ENCODE assay signal across 1 cellular context in the genomic region with DNA sequence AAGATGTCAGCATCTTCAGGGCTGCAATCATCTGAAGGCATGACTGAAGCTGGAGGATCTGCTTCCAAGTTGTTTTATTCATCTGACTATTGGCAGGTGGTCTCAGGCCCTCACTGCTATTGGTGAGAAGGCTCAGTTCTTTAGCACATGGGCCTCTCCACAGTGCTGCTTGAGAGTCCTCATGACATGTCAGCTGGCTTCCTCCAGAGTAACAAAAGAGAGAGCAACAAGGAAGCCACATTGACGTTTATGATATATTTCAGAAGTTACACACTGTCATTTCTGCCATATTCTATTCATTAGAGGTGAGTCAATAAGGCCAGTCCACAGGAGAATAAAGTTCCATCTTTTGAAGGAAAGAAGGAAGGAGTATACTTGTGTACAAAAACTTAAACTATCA.
TF ChIP-seq lines count a peak whose summit lies in the region.

No MANE protein-coding gene starts in this region.

TF ChIP-seq in GM12878, 131 proteins besides CTCF, POLR2A, EP300 and RAD21:
- TF ChIP-seq ASH2L (IDR thresholded peaks at IDR 0.05; ENCODE audit: borderline replicate concordance, low read depth) (no peak), SREBF1 (IDR thresholded peaks at IDR 0.05; ENCODE audit: low read length) (no peak), RB1 (IDR thresholded peaks at IDR 0.05; ENCODE audit: borderline replicate concordance) (no peak), BCL11A (IDR thresholded peaks at IDR 0.05; ENCODE audit: low read depth, low read length) (no peak), STAT1 (conservative IDR thresholded peaks at IDR 0.05) (no peak), NR2C2 (IDR thresholded peaks at IDR 0.05; ENCODE audit: borderline replicate concordance, control insufficient read depth, insufficient read length, low read depth) (no peak), SMARCA5 (IDR thresholded peaks at IDR 0.05) (no peak), ZNF384 (IDR thresholded peaks at IDR 0.05; ENCODE audit: borderline replicate concordance, low read depth, low read length) (no peak), ZNF207 (IDR thresholded peaks at IDR 0.05; ENCODE audit: borderline replicate concordance) (no peak)
- TF ChIP-seq, protein P1, sequence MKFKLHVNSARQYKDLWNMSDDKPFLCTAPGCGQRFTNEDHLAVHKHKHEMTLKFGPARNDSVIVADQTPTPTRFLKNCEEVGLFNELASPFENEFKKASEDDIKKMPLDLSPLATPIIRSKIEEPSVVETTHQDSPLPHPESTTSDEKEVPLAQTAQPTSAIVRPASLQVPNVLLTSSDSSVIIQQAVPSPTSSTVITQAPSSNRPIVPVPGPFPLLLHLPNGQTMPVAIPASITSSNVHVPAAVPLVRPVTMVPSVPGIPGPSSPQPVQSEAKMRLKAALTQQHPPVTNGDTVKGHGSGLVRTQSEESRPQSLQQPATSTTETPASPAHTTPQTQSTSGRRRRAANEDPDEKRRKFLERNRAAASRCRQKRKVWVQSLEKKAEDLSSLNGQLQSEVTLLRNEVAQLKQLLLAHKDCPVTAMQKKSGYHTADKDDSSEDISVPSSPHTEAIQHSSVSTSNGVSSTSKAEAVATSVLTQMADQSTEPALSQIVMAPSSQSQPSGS (IDR thresholded peaks at IDR 0.05; ENCODE audit: low read length) = no peak
- TF ChIP-seq, protein P2, sequence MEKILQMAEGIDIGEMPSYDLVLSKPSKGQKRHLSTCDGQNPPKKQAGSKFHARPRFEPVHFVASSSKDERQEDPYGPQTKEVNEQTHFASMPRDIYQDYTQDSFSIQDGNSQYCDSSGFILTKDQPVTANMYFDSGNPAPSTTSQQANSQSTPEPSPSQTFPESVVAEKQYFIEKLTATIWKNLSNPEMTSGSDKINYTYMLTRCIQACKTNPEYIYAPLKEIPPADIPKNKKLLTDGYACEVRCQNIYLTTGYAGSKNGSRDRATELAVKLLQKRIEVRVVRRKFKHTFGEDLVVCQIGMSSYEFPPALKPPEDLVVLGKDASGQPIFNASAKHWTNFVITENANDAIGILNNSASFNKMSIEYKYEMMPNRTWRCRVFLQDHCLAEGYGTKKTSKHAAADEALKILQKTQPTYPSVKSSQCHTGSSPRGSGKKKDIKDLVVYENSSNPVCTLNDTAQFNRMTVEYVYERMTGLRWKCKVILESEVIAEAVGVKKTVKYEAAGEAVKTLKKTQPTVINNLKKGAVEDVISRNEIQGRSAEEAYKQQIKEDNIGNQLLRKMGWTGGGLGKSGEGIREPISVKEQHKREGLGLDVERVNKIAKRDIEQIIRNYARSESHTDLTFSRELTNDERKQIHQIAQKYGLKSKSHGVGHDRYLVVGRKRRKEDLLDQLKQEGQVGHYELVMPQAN (conservative IDR thresholded peaks at IDR 0.05) = no peak
